Comparison of ENCODE assay signal across 19 cellular contexts in the genomic region with DNA sequence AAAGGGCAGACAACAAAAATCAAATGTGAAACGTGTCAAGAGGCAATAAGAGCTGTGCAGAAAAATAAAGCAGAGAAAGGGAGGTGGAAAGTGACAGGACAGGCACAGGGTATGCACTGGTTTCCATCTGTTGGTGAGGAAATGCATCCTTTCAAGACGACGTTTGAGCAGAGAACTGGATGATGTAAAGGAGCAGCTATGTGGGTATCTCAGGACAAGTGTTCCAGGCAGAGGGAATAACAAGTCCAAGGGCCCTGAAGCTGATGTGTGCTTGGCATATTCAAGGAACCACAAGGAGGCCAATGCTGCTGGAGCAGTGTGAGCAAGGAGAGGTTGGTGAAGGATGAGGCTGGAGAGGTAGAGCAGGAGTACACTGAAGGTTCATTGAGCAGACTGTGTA.
"Had no signal": no experiment of that assay in that cellular context is flagged by ENCODE, and none has a peak within 500 bp of the region (broad histone marks: within the 10 kb centered on the region; RNA-seq: fewer than 3 reads in every experiment).

No MANE protein-coding gene starts in this region.

- H3K4me3 Mint-ChIP-seq: endodermal cell; memory B cell; mesothelial cell of epicardium; naive B cell; natural killer cell treated with Interleukin-12 subunit alpha and Interleukin-12 subunit beta and Interleukin-15 and Interleukin-18, amount 100 ng/mL, for 72 hours; neural progenitor cell; stimulated activated naive B cell treated with anti-CD40 and anti-IgM and Interleukin-4, amounts not matched to agents 10 μg/mL and 1 μg/mL and 100 μg/mL, for 72 hours; stimulated activated naive CD8-positive, alpha-beta T cell treated with anti-CD3 and anti-CD28 coated beads, Interleukin-15, Interleukin-2, amounts not matched to agents 100 ng/mL and 50 ng/mL, for 24 hours had no signal

- H3K27me3 Mint-ChIP-seq: stimulated activated naive CD8-positive, alpha-beta T cell treated with anti-CD3 and anti-CD28 coated beads, Interleukin-15, Interleukin-2, amounts not matched to agents 100 ng/mL and 50 ng/mL, for 24 hours had no signal

- ATAC-seq: gastrocnemius medialis; mucosa of descending colon; sciatic nerve; stimulated activated naive B cell treated with anti-CD40 and anti-IgM and Interleukin-4, amounts not matched to agents 10 μg/mL and 1 μg/mL and 100 μg/mL, for 72 hours; upper lobe of right lung had no signal

- H3K4me1 Mint-ChIP-seq: memory B cell; naive B cell; stimulated activated naive B cell treated with anti-CD40 and anti-IgM and Interleukin-4, amounts not matched to agents 10 μg/mL and 1 μg/mL and 100 μg/mL, for 72 hours had no signal

- H3K27ac Mint-ChIP-seq: endodermal cell; memory B cell; mesothelial cell of epicardium; naive B cell; natural killer cell treated with Interleukin-12 subunit alpha and Interleukin-12 subunit beta and Interleukin-15 and Interleukin-18, amount 100 ng/mL, for 72 hours; neural progenitor cell; stimulated activated naive B cell treated with anti-CD40 and anti-IgM and Interleukin-4, amounts not matched to agents 10 μg/mL and 1 μg/mL and 100 μg/mL, for 72 hours; stimulated activated naive CD8-positive, alpha-beta T cell treated with anti-CD3 and anti-CD28 coated beads, Interleukin-15, Interleukin-2, amounts not matched to agents 100 ng/mL and 50 ng/mL, for 24 hours had no signal

- H3K36me3 Mint-ChIP-seq: memory B cell; mesothelial cell of epicardium; naive B cell; natural killer cell treated with Interleukin-12 subunit alpha and Interleukin-12 subunit beta and Interleukin-15 and Interleukin-18, amount 100 ng/mL, for 72 hours; neural progenitor cell; stimulated activated naive B cell treated with anti-CD40 and anti-IgM and Interleukin-4, amounts not matched to agents 10 μg/mL and 1 μg/mL and 100 μg/mL, for 72 hours had no signal

- H3K9me3 Mint-ChIP-seq: memory B cell; natural killer cell treated with Interleukin-12 subunit alpha and Interleukin-12 subunit beta and Interleukin-15 and Interleukin-18, amount 100 ng/mL, for 72 hours; neural progenitor cell had no signal

- DNase-seq: central memory CD4-positive, alpha-beta T cell; dorsolateral prefrontal cortex; effector CD4-positive, alpha-beta T cell; endodermal cell; gastrocnemius medialis; head of caudate nucleus; mucosa of descending colon; naive B cell; stimulated activated CD4-positive, alpha-beta T cell treated with anti-CD3 and anti-CD28 coated beads, Interleukin-2, amount 100 ng/mL, for 24 hours; stimulated activated CD4-positive, alpha-beta T cell treated with anti-CD3 and anti-CD28 coated beads, Interleukin-4, amount 100 ng/mL, for 4 hours; stimulated activated naive B cell treated with anti-CD40 and anti-IgM and Interleukin-4, amounts not matched to agents 10 μg/mL and 1 μg/mL and 100 μg/mL, for 72 hours; upper lobe of right lung; uterus had no signal
